In the genomic region with DNA sequence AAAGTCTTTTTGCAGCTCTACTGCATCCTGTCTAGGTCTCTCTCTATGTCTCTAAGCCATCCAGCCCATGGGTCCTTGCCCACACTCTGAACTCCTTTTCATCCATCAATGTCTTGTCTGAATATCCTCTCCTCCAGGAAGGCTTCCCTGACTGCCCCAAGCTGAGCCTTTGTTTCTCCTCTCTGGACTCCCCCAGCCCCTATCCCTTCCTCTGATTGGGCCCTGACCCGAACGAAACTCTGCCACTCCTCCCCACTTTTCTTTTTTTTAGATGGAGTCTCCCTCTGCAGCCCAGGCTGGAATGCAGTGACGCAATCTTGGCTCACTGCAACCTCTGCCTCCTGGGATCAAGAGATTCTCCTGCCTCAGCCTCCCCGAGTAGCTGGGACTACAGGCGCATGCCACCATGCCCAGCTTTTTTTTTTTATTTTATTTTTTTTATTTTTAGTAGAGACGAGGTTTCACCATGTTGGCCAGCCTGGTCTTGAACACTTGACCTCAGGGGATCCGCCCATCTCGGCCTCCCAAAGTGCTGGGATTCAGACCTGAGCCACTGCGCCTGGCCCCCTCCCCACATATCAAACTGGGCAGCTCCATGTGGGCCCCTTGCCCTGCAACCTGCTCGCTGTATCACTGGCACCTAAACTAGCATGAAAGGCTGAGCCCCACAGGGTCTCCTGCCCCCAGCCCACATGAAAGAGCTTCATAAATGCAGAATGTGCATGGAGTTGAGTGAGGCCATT, we compare ENCODE assay signal across 11 cellular contexts. TPM values are rescaled to one million over a fixed set of nuclear protein-coding genes. Genes with fewer than 3 reads are reported as not detected.
A peak's percentile ranks its signal among the peaks of the same experiment; 100 is the strongest.
DNase-seq lines count a peak whose midpoint lies in the region; ATAC-seq and TF ChIP-seq lines count a peak whose summit lies in the region.
"Had no signal": no experiment of that assay in that cellular context is flagged by ENCODE, and none has a peak within 500 bp of the region (broad histone marks: within the 10 kb centered on the region; RNA-seq: fewer than 3 reads in every experiment).

No MANE protein-coding gene starts in this region.

- H3K27me3 Mint-ChIP-seq in T-cell, result peaks cover 42 to 70% of the 10 kb centered on the region in 2 donors
- peaks cover 49% of the 10 kb centered on the region for H3K27me3 Mint-ChIP-seq in progenitor cell of endocrine pancreas

- H3K27me3 ChIP-seq in H7 (ENCODE audit: control insufficient read depth, insufficient read depth, low read length) (no peaks in the 10 kb centered on the region), iPS-15b (ENCODE audit: control insufficient read depth, insufficient read depth, low read length) (no peaks in the 10 kb centered on the region)

- H3K36me3 Mint-ChIP-seq in T-cell (no peaks in the 10 kb centered on the region), progenitor cell of endocrine pancreas (ENCODE audit: insufficient read depth) (no peaks in the 10 kb centered on the region)
- H3K36me3 Mint-ChIP-seq: CD8-positive, alpha-beta T cell had no signal

- H3K4me1 Mint-ChIP-seq in T-cell (peaks cover 13 to 22% (median 14%) of the 10 kb centered on the region in 3 donors), progenitor cell of endocrine pancreas (ENCODE audit: low read depth) (peaks cover 3% of the 10 kb centered on the region)

- POLR2A ChIA-PET in T-cell (lab: Charles Lee), result interaction anchor here in 1 of 2 donors (0.6 kb wide), 1 partner anchor 9 kb away, joined by 7 read pairs; no protein-coding TSS in a partner anchor

- H3K36me3 ChIP-seq in H7 (replicated peaks; ENCODE audit: control insufficient read depth, insufficient read depth, low read length) (no peaks in the 10 kb centered on the region), iPS-15b (ENCODE audit: control insufficient read depth, insufficient read depth, low read length) (no peaks in the 10 kb centered on the region)
- H3K36me3 ChIP-seq: gastrocnemius medialis, thoracic aorta had no signal

- ATAC-seq in T-cell (replicated peaks in 1 of 4), result no peak
- ATAC-seq in GM18520 (IDR thresholded peaks at IDR 0.05; ENCODE audit: unreplicated experiment), result no peak
- no peak for ATAC-seq in HG02588 (IDR thresholded peaks at IDR 0.05; ENCODE audit: unreplicated experiment)
- ATAC-seq: gastrocnemius medialis had no signal

- no peaks in the 10 kb centered on the region for H3K9me3 Mint-ChIP-seq in T-cell
- no peaks in the 10 kb centered on the region for H3K9me3 Mint-ChIP-seq in progenitor cell of endocrine pancreas (ENCODE audit: low read depth)
- H3K9me3 Mint-ChIP-seq: CD8-positive, alpha-beta T cell had no signal

- no peaks in the 10 kb centered on the region for H3K9me3 ChIP-seq in iPS-15b (ENCODE audit: control insufficient read depth, insufficient read depth, low read length)
- H3K9me3 ChIP-seq: gastrocnemius medialis, thoracic aorta had no signal

- peak; percentile 77 for DNase-seq in H7
- no peak for DNase-seq in T-cell
- DNase-seq in progenitor cell of endocrine pancreas (ENCODE audit: low spot score, unreplicated experiment), result no peak
- DNase-seq in NCI-H2196 (lab: John Stamatoyannopoulos, UW; ENCODE audit: unreplicated experiment), result no peak
- DNase-seq: gastrocnemius medialis, GF-D8 had no signal

- no peak overlapping the region for H3K9ac ChIP-seq in iPS-15b (ENCODE audit: low read depth, low read length)

- H3K4me1 ChIP-seq in iPS-15b (ENCODE audit: control insufficient read depth, insufficient read depth, low read length), result peaks cover 6% of the 10 kb centered on the region

- CTCF ChIA-PET in T-cell (lab: Charles Lee), result interaction anchor here in 1 of 2 donors (0.6 kb wide), 1 partner anchor 67 kb away, joined by 3 read pairs; no protein-coding TSS in a partner anchor

- TF ChIP-seq CTCF in progenitor cell of endocrine pancreas (IDR thresholded peaks at IDR 0.05; ENCODE audit: unreplicated experiment), result no peak

- peak overlapping the region in 2 of 3 donors; percentile 25 to 56 for H3K4me3 Mint-ChIP-seq in T-cell
- peak overlapping the region; percentile 51 for H3K4me3 Mint-ChIP-seq in progenitor cell of endocrine pancreas (ENCODE audit: low read depth)
- H3K4me3 Mint-ChIP-seq: CD8-positive, alpha-beta T cell had no signal

- peak overlapping the region in 1 of 2 donors; percentile 40 for H3K27ac Mint-ChIP-seq in T-cell
- H3K27ac Mint-ChIP-seq in progenitor cell of endocrine pancreas, result peak overlapping the region; percentile 7
- H3K27ac Mint-ChIP-seq: CD8-positive, alpha-beta T cell had no signal

- peak overlapping the region; percentile 80; the same call in 1 of the 2 replicates for H3K4me3 ChIP-seq in H7 (ENCODE audit: insufficient read depth, low read depth, low read length)
- peak overlapping the region; percentile 41 for H3K4me3 ChIP-seq in iPS-15b (ENCODE audit: low read depth, low read length)
- H3K4me3 ChIP-seq: gastrocnemius medialis, thoracic aorta had no signal

RNA-seq across cellular contexts. Expression of a gene that starts 0.9 kb away (rescaled TPM):
- total RNA-seq in H7 (2014; rRNA removed; shearing (Covaris generic)), result 6.6 and 8.8 TPM in 2 replicates
- total RNA-seq in T-cell (under 1 TPM in 4 of 5 donors, not detected in 1; 0.07 to 0.18 (median 0.13) TPM), progenitor cell of endocrine pancreas (3.9 and 4.0 TPM in 2 replicates)
- total RNA-seq: gastrocnemius medialis had no signal

RNA-seq across cellular contexts. Expression of a gene that starts 30.3 kb away (rescaled TPM):
- total RNA-seq in H7 (2014; rRNA removed; shearing (Covaris generic)), result 27.1 and 28.0 TPM in 2 replicates
- total RNA-seq in T-cell (10 to 100 TPM; 32.8 to 78.5 (median 66.0) TPM), progenitor cell of endocrine pancreas (74.9 and 94.2 TPM in 2 replicates)
